In the genomic region with DNA sequence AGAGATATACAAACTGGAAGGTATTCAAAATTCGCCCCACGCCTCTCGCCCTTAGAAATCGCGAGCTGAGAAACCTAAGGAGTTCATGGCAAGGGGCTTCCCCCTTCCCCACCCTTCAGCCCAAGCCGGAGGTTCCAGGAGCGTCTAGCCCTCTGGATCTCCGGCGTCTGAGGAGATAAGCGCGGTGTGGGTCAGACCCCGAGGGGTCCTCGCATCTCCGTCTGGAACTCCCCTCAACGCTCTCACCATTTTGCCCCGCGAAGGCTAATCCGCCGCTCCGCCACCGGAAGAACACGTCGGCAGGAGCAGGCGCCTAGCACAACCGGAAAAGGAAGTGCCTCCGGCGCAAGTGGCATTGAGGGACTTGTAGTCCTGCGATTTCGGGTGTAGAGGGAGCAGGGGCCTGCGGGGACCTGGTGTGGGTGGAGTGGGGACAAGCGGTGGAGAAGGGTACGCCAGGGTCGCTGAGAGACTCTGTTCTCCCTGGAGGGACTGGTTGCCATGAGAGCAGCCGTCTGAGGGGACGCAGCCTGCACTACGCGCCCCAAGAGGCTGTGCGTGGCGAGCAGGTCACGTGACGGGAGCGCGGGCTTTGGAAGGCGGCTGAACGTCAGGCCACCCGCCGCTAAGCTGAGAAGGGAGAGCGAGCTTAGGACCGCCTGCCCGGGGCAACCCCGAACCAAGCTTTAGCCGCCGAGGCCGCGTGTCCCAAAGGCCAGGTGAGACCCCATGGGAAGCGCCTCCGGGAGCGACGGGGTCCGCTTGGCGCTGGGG, we compare ENCODE assay signal across 8 cellular contexts. TPM values are rescaled to one million over a fixed set of nuclear protein-coding genes. Genes with fewer than 3 reads are reported as not detected.
DNase-seq lines count a peak whose midpoint lies in the region; ATAC-seq, FAIRE-seq and TF ChIP-seq lines count a peak whose summit lies in the region.

A gene with protein sequence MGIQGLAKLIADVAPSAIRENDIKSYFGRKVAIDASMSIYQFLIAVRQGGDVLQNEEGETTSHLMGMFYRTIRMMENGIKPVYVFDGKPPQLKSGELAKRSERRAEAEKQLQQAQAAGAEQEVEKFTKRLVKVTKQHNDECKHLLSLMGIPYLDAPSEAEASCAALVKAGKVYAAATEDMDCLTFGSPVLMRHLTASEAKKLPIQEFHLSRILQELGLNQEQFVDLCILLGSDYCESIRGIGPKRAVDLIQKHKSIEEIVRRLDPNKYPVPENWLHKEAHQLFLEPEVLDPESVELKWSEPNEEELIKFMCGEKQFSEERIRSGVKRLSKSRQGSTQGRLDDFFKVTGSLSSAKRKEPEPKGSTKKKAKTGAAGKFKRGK (plus strand): TSS at position 602 of the 774 bp plus-strand sequence. CDS start 2,451 bp downstream, outside the sequence.
A gene (minus strand): TSS at position 290 of the 774 bp plus-strand sequence. CDS start 41 bp downstream, at position 249.

- 0 to 1% (median 0%) methylated on average over 57 to 61 of the region's 61 CpGs for WGBS in adipose tissue, 3 donors
- 0 to 1% (median 0%) methylated on average over 45 to 61 of the region's 61 CpGs for WGBS in heart left ventricle, 4 donors

- CTCF ChIA-PET in T-cell (lab: Charles Lee) = interaction anchor here (0.5 to 2.1 kb wide), 9 partner anchors 9 to 545 kb away, joined by 3 to 8 read pairs (median 4); a partner anchor contains a TSS

- peak in 2 of 12 donors; percentile 8 to 10 for TF ChIP-seq CTCF in heart left ventricle (IDR thresholded peaks at IDR 0.05)
- no peak for TF ChIP-seq CTCF in upper lobe of right lung (IDR thresholded peaks at IDR 0.05)

- peak; percentile 91 for DNase-seq in GM12891 (ENCODE audit: insufficient read length, low spot score)
- peak; percentile 91 for DNase-seq in NCI-H1436 (lab: John Stamatoyannopoulos, UW)
- DNase-seq in T-cell = peak; percentile 79 to 91 (median 83)
- peak; percentile 89 to 94 (median 93) for DNase-seq in heart left ventricle
- DNase-seq in posterior vena cava (ENCODE audit: low spot score) = peak; percentile 97
- peak; percentile 96 for DNase-seq in upper lobe of right lung

- H3K36me3 ChIP-seq in heart left ventricle (peaks cover 0 to 46% (median 33%) of the 10 kb centered on the region in 9 donors), upper lobe of right lung (peaks cover 33% of the 10 kb centered on the region)

- H3K27ac ChIP-seq in adipose tissue (ENCODE audit: low read depth, low read length) (peak within 1 kb of the TSS; percentile 60), heart left ventricle (peak within 1 kb of the TSS; percentile 89 to 99 (median 96)), upper lobe of right lung (peak within 1 kb of the TSS; percentile 99)

- peak within 1 kb of the TSS; percentile 83 to 98 (median 89) for H3K4me3 Mint-ChIP-seq in T-cell

- H3K4me1 ChIP-seq in heart left ventricle (peaks cover 6 to 26% (median 19%) of the 10 kb centered on the region in 12 donors), upper lobe of right lung (peaks cover 18% of the 10 kb centered on the region)

- no peaks in the 10 kb centered on the region for H3K9me3 Mint-ChIP-seq in T-cell

- H3K4me1 Mint-ChIP-seq in T-cell = peaks cover 27 to 43% (median 40%) of the 10 kb centered on the region in 3 donors

- H3K36me3 Mint-ChIP-seq in T-cell = peaks cover 26% of the 10 kb centered on the region

- H3K27me3 ChIP-seq in heart left ventricle = no peaks in the 10 kb centered on the region
- no peaks in the 10 kb centered on the region for H3K27me3 ChIP-seq in upper lobe of right lung

- POLR2A ChIA-PET in T-cell (lab: Charles Lee) = interaction anchor here (0.6 to 0.8 kb wide), 5 partner anchors 9 to 750 kb away, joined by 3 to 6 read pairs (median 3); a partner anchor contains a TSS

- intact Hi-C loops in heart left ventricle (cut with DNase I) = loop anchor here in 3 of 10 donors (2.0 to 10.0 kb wide), 3 partner anchors 98 to 582 kb away; a partner anchor contains a TSS
- intact Hi-C loops in posterior vena cava (cut with DNase I) = loop anchor here (5.0 to 10.0 kb wide), 3 partner anchors 162 to 315 kb away; a partner anchor contains a TSS
- intact Hi-C loops in upper lobe of right lung (cut with DNase I) = loop anchor here (10.0 kb wide), 1 partner anchor 322 kb away; no protein-coding TSS in a partner anchor

- peak; percentile 89 for TF ChIP-seq POLR2A in GM12891 (IDR thresholded peaks at IDR 0.05; ENCODE audit: low read depth, low read length)
- peak in 1 of 2 donors; percentile 62 for TF ChIP-seq POLR2A in heart left ventricle (IDR thresholded peaks at IDR 0.05)

- peak within 1 kb of the TSS; percentile 95 to 98 for H3K27ac Mint-ChIP-seq in T-cell

- H3K9me3 ChIP-seq in heart left ventricle (no peaks in the 10 kb centered on the region), upper lobe of right lung (no peaks in the 10 kb centered on the region)

- FAIRE-seq in GM12891 (lab: Jason Lieb, UNC) = peak; percentile 83

- peak; percentile 89 for ATAC-seq in HG02798 (IDR thresholded peaks at IDR 0.05; ENCODE audit: poor library complexity, unreplicated experiment)
- peak; percentile 90 to 94 (median 93) for ATAC-seq in T-cell (replicated peaks in 1 of 4)
- peak; percentile 88 to 94 (median 93) for ATAC-seq in heart left ventricle
- ATAC-seq in upper lobe of right lung = peak; percentile 91

- no peaks in the 10 kb centered on the region for H3K27me3 Mint-ChIP-seq in T-cell

- H3K4me3 ChIP-seq in heart left ventricle = peak within 1 kb of the TSS; percentile 62 to 92 (median 72)
- peak within 1 kb of the TSS; percentile 85 for H3K4me3 ChIP-seq in upper lobe of right lung

TF ChIP-seq in GM12891, 5 proteins besides CTCF, POLR2A, EP300 and RAD21:
- TF ChIP-seq SPI1 (IDR thresholded peaks at IDR 0.05; ENCODE audit: low read depth, low read length) = peak; percentile 67; the same call in 1 of the 2 replicates
- peak; percentile 92 for TF ChIP-seq POLR2AphosphoS5 (IDR thresholded peaks at IDR 0.05; ENCODE audit: low read depth, low read length)
- peak; percentile 87 for TF ChIP-seq TAF1 (IDR thresholded peaks at IDR 0.05; ENCODE audit: low read depth, low read length)
- TF ChIP-seq POU2F2 (IDR thresholded peaks at IDR 0.05; ENCODE audit: low read depth, low read length) = peak; percentile 55; the same call in 1 of the 2 replicates
- no peak for TF ChIP-seq PAX5 (IDR thresholded peaks at IDR 0.05; ENCODE audit: insufficient read depth, low read length, severe bottlenecking)

RNA-seq across cellular contexts. Expression of the first gene that starts in this region (rescaled TPM):
- polyA plus RNA-seq in GM12891 (2012; ENCODE audit: low read depth, missing spikeins) = 73.7 TPM
- total RNA-seq in T-cell (10 to 100 TPM in 4 of 5 donors, 1 to 10 TPM in 1; 8.5 to 12.6 (median 10.9) TPM), heart left ventricle (10 to 100 TPM in 1 of 9 donors, 1 to 10 TPM in 8; 3.9 to 13.7 (median 6.8) TPM), posterior vena cava (1 to 10 TPM; 4.6 to 6.0 TPM), upper lobe of right lung (4.9 TPM)
- polyA plus RNA-seq in adipose tissue (1 to 10 TPM; 4.8 to 6.5 (median 6.3) TPM), heart left ventricle (10 to 100 TPM in 1 of 2 donors, 1 to 10 TPM in 1; 2.6 to 11.9 TPM)

RNA-seq across cellular contexts. Expression of the second gene that starts in this region (rescaled TPM):
- polyA plus RNA-seq in GM12891 (2012; ENCODE audit: low read depth, missing spikeins) = 340 TPM
- total RNA-seq in T-cell (10 to 100 TPM; 68.1 to 96.0 (median 87.8) TPM), heart left ventricle (100 to 1,000 TPM in 7 of 9 donors, 10 to 100 TPM in 2; 48.0 to 129 (median 103) TPM), posterior vena cava (10 to 100 TPM; 78.2 to 84.7 TPM), upper lobe of right lung (94.0 TPM)
- polyA plus RNA-seq in adipose tissue (100 to 1,000 TPM; 163 to 234 (median 214) TPM), heart left ventricle (100 to 1,000 TPM; 119 to 139 TPM)

Comparison
In these comparisons a context has a peak if more than half of its experiments do, and no peak if none do; other contexts are left out.
1. Peak in every context shown above with its lines: DNase-seq, ATAC-seq, H3K4me3 ChIP-seq and H3K27ac ChIP-seq.